ENCODE assay signal across 22 cellular contexts in the genomic region with DNA sequence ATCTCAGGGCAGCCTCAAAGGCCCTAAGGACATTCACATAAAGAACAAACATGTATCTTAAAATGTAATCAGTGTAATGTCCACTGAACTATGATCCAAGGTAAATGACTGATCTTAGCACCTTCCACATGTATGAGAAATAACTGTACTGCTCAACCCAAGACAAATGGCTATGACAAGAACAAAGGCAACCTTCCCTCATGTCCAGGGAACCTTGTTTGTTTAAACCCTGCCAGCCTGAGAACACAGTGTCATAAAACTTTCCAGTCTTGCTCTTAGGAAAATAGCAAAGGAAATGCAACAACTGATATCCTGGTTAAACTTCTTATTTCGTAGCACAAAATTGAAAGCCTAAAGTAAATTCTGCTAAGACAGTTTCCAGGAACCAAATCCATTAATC.
A peak's percentile ranks its signal among the peaks of the same experiment; 100 is the strongest.
DNase-seq lines count a peak whose midpoint lies in the region; ATAC-seq and TF ChIP-seq lines count a peak whose summit lies in the region.
"Had no signal": no experiment of that assay in that cellular context is flagged by ENCODE, and none has a peak within 500 bp of the region (broad histone marks: within the 10 kb centered on the region; RNA-seq: fewer than 3 reads in every experiment).

No MANE protein-coding gene starts in this region.

- TF ChIP-seq CTCF in heart right ventricle (IDR thresholded peaks at IDR 0.05) (no peak), body of pancreas (IDR thresholded peaks at IDR 0.05) (no peak)

- peak; percentile 52 to 83 for ATAC-seq in right cardiac atrium
- no peak for ATAC-seq in heart right ventricle
- ATAC-seq in body of pancreas: peak; percentile 31
- ATAC-seq: GM23338, psoas muscle, SK-N-SH treated with all-trans-retinoic acid at 6 μM for 48 hours had no signal

- H3K4me3 ChIP-seq in right cardiac atrium (ENCODE audit: low read length): no peak overlapping the region
- no peak overlapping the region for H3K4me3 ChIP-seq in heart right ventricle
- H3K4me3 ChIP-seq in body of pancreas: no peak overlapping the region
- H3K4me3 ChIP-seq in muscle layer of duodenum (ENCODE audit: low read depth in 1 of 2, low read length in 2 of 2): no peak overlapping the region
- H3K4me3 ChIP-seq: colonic mucosa, GM23338, psoas muscle, testis had no signal

- DNase-seq in right cardiac atrium (no peak), heart right ventricle (no peak), body of pancreas (no peak), ecto neural progenitor cell (ENCODE audit: low spot score) (no peak), NCI-H446 (lab: John Stamatoyannopoulos, UW) (no peak), activated gamma-delta T cell treated with Interleukin-2 at 50 U/mL for 16 hours (no peak)
- DNase-seq in stimulated activated CD4-positive, alpha-beta T cell treated with anti-CD3 and anti-CD28 coated beads, Interleukin-4, amount 100 ng/mL, for 24 hours: no peak
- DNase-seq: activated CD4-positive, alpha-beta T cell treated with anti-CD3 and anti-CD28 coated beads for 1 hour; activated CD8-positive, alpha-beta memory T cell treated with anti-CD3 and anti-CD28 coated beads, Interleukin-2, amount 50 U/mL, for 4 hours; activated naive CD4-positive, alpha-beta T cell treated with anti-CD3 and anti-CD28 coated beads, Interleukin-2, amount 10 ng/mL, durations not matched to agents 7 days and 5 days; colonic mucosa; NCI-H1048; NCI-H2029; psoas muscle; RPMI8226; T1000; testis had no signal

- H3K27ac ChIP-seq in right cardiac atrium (ENCODE audit: low read length) (no peak overlapping the region), heart right ventricle (peak overlapping the region in 1 of 10 donors; percentile 10), body of pancreas (peak overlapping the region in 3 of 4 donors; percentile 9 to 57 (median 36)), muscle layer of duodenum (ENCODE audit: low read length) (peak overlapping the region; percentile 7)
- H3K27ac ChIP-seq: colonic mucosa, foreskin keratinocyte, psoas muscle, testis had no signal

- WGBS in right cardiac atrium: 63% methylated on average over 1 of the region's 1 CpG
- WGBS in heart right ventricle, 2 donors: 58 to 78% methylated on average over 1 of the region's 1 CpG
- WGBS in body of pancreas, 2 donors: 10 to 16% methylated on average over 1 of the region's 1 CpG

- intact Hi-C loops in right cardiac atrium (cut with DNase I) (no loop called here), heart right ventricle (cut with DNase I) (no loop called here), body of pancreas (cut with DNase I) (no loop called here)

- no peak for TF ChIP-seq POLR2A in body of pancreas (IDR thresholded peaks at IDR 0.05)

- H3K4me1 ChIP-seq in right cardiac atrium (ENCODE audit: control insufficient read depth, insufficient read depth, low read length): no peaks in the 10 kb centered on the region
- H3K4me1 ChIP-seq in heart right ventricle: peaks cover 4 to 41% (median 14%) of the 10 kb centered on the region in 9 donors
- peaks cover 20% of the 10 kb centered on the region for H3K4me1 ChIP-seq in body of pancreas
- peaks cover 0 to 19% of the 10 kb centered on the region in 2 donors for H3K4me1 ChIP-seq in muscle layer of duodenum (ENCODE audit: control insufficient read depth in 1 of 2, insufficient read depth in 2 of 2, low read length in 2 of 2)
- H3K4me1 ChIP-seq: colonic mucosa, psoas muscle, testis had no signal

- H3K36me3 ChIP-seq in heart right ventricle: peaks cover 0 to under 1% (median 0%) of the 10 kb centered on the region in 9 donors
- H3K36me3 ChIP-seq in body of pancreas (replicated peaks in 1 of 2; ENCODE audit: insufficient read depth in 1 of 2, low read depth in 2 of 2): no peaks in the 10 kb centered on the region
- no peaks in the 10 kb centered on the region for H3K36me3 ChIP-seq in muscle layer of duodenum (ENCODE audit: control insufficient read depth in 1 of 2, insufficient read depth in 2 of 2, low read length in 2 of 2)
- H3K36me3 ChIP-seq: colonic mucosa had no signal

- H3K9me3 ChIP-seq in right cardiac atrium (ENCODE audit: control insufficient read depth, low read length) (no peaks in the 10 kb centered on the region), heart right ventricle (no peaks in the 10 kb centered on the region), body of pancreas (no peaks in the 10 kb centered on the region), muscle layer of duodenum (ENCODE audit: control insufficient read depth in 1 of 2, low read length in 2 of 2) (no peaks in the 10 kb centered on the region)
- H3K9me3 ChIP-seq: Caco-2, colonic mucosa, psoas muscle, testis had no signal

- H3K27me3 ChIP-seq in right cardiac atrium (ENCODE audit: control insufficient read depth, insufficient read depth) (no peaks in the 10 kb centered on the region), heart right ventricle (no peaks in the 10 kb centered on the region), body of pancreas (no peaks in the 10 kb centered on the region), muscle layer of duodenum (ENCODE audit: low read depth, low read length) (no peaks in the 10 kb centered on the region)
- H3K27me3 ChIP-seq: colonic mucosa, foreskin keratinocyte, testis had no signal

Comparison
In these comparisons a context has a peak if more than half of its experiments do, and no peak if none do; other contexts are left out.
1. ATAC-seq: peak in right cardiac atrium (2 of 2) and body of pancreas (single experiment); none in heart right ventricle (0 of 8).